Comparison of ENCODE assay signal across 8 cellular contexts in the genomic region with DNA sequence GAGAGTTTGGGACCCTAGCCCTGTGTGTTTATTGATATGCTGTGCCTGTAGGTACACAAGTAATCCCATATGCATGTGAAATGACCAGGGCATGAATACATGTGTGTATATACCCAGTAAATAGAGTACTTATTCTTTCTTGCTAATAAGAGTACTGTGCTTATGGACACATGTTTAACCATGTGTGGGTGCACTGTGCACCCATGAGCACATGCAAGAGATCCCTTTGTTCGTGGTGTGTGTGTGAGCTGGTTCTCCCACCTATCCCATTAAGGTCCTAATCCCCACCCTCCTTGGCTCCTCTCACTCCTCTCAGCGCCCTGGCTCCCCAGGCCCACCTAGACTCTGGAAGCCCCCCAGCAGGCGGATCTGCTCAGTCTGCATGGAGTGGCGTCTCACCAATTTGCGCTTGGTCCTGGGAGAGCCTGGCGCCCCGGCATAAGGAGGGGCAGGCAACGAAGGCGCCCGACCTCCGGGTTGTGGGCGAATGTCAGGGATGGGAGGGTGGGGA. TPM values are rescaled to one million over a fixed set of nuclear protein-coding genes. Genes with fewer than 3 reads are reported as not detected.
DNase-seq lines count a peak whose midpoint lies in the region; ATAC-seq, FAIRE-seq and TF ChIP-seq lines count a peak whose summit lies in the region.

No MANE protein-coding gene starts in this region.

- peaks cover 84% of the 10 kb centered on the region for H3K27me3 Mint-ChIP-seq in Calu3 (ENCODE audit: unreplicated experiment)

- TF ChIP-seq EP300 in esophagus muscularis mucosa (IDR thresholded peaks at IDR 0.05): no peak

- FAIRE-seq in pancreas (lab: Jason Lieb, UNC): no peak

- 0% methylated on average over 12 of the region's 12 CpGs for WGBS in esophagus muscularis mucosa
- WGBS in pancreas, 2 donors: 9 to 14% methylated on average over 12 of the region's 12 CpGs

- no peaks in the 10 kb centered on the region for H3K9me3 Mint-ChIP-seq in Calu3 (ENCODE audit: low read depth, unreplicated experiment)

- H3K4me3 Mint-ChIP-seq in Calu3 (ENCODE audit: low read depth, unreplicated experiment): peak overlapping the region; percentile 75

- BruUV-seq in Calu3 (replicated peaks; lab: Mats Ljungman, UMichigan): no TSS peak

- peaks cover 18% of the 10 kb centered on the region for H3K4me1 ChIP-seq in SJCRH30
- H3K4me1 ChIP-seq in esophagus muscularis mucosa: peaks cover 43 to 82% (median 76%) of the 10 kb centered on the region in 4 donors
- H3K4me1 ChIP-seq in pancreas: peaks cover 7 to 33% (median 28%) of the 10 kb centered on the region in 3 donors

- intact Hi-C loops in Calu3 (cut with micrococcal nuclease; ENCODE audit: unreplicated experiment): loop anchor here (2.0 kb wide), 1 partner anchor 21 kb away; no protein-coding TSS in a partner anchor
- intact Hi-C loops in esophagus muscularis mucosa (cut with DNase I): loop anchor here (5.0 kb wide), 1 partner anchor 33 kb away; the partner anchor contains the start of gene RBM8A
- intact Hi-C loops in pancreas (cut with DNase I): no loop called here

- no peak for DNase-seq in Calu3
- no peak for DNase-seq in SJCRH30
- no peak for DNase-seq in esophagus muscularis mucosa (ENCODE audit: extremely low spot score)
- no peak for DNase-seq in pancreas
- DNase-seq in omental fat pad (ENCODE audit: low spot score): no peak
- DNase-seq in AG08395 (ENCODE audit: low spot score): no peak
- DNase-seq in GM10266 (ENCODE audit: extremely low spot score): no peak
- DNase-seq in NCI-H2081 (lab: John Stamatoyannopoulos, UW): no peak

- peaks cover 41% of the 10 kb centered on the region for H3K36me3 Mint-ChIP-seq in Calu3 (ENCODE audit: insufficient read depth, unreplicated experiment)

- CTCF ChIA-PET in Calu3 (lab: Charles Lee): no interaction called here

- H3K27ac ChIP-seq in SJCRH30: no peak overlapping the region; the same call in 1 of the 2 replicates
- peak overlapping the region; percentile 98 to 100 (median 98) for H3K27ac ChIP-seq in esophagus muscularis mucosa (replicated peaks in 1 of 4)
- H3K27ac ChIP-seq in pancreas: peak overlapping the region in 1 of 4 donors; percentile 17

- H3K9me3 ChIP-seq in SJCRH30 (replicated peaks) (no peaks in the 10 kb centered on the region), esophagus muscularis mucosa (no peaks in the 10 kb centered on the region), pancreas (no peaks in the 10 kb centered on the region)

- no peaks in the 10 kb centered on the region for H3K36me3 ChIP-seq in SJCRH30
- H3K36me3 ChIP-seq in esophagus muscularis mucosa: no peaks in the 10 kb centered on the region
- H3K36me3 ChIP-seq in pancreas: no peaks in the 10 kb centered on the region

- H3K4me3 ChIP-seq in SJCRH30: peak overlapping the region; percentile 75
- peak overlapping the region; percentile 67 to 78 (median 74) for H3K4me3 ChIP-seq in esophagus muscularis mucosa
- peak overlapping the region; percentile 11 to 66 (median 37) for H3K4me3 ChIP-seq in pancreas

- H3K27me3 ChIP-seq in SJCRH30 (no peaks in the 10 kb centered on the region), esophagus muscularis mucosa (no peaks in the 10 kb centered on the region), pancreas (no peaks in the 10 kb centered on the region)

- TF ChIP-seq CTCF in Calu3 (IDR thresholded peaks at IDR 0.05; ENCODE audit: unreplicated experiment): no peak
- TF ChIP-seq CTCF in esophagus muscularis mucosa (IDR thresholded peaks at IDR 0.05): no peak
- TF ChIP-seq CTCF in pancreas (IDR thresholded peaks at IDR 0.05): no peak
- no peak for TF ChIP-seq CTCF in omental fat pad (IDR thresholded peaks at IDR 0.05)
- no peak for TF ChIP-seq CTCF in GM10266 (IDR thresholded peaks at IDR 0.05; ENCODE audit: control insufficient read depth, insufficient read depth, low read depth, missing control alignments)

- peaks cover 62% of the 10 kb centered on the region for H3K4me1 Mint-ChIP-seq in Calu3 (ENCODE audit: low read depth, unreplicated experiment)

- H3K27ac Mint-ChIP-seq in Calu3 (ENCODE audit: unreplicated experiment): no peak overlapping the region

- no peak for ATAC-seq in pancreas
- ATAC-seq in omental fat pad (ENCODE audit: low FRiP score): no peak

- TF ChIP-seq POLR2A in esophagus muscularis mucosa (IDR thresholded peaks at IDR 0.05; ENCODE audit: low read depth): no peak

RNA-seq across cellular contexts. Expression of gene LIX1L, which starts 2.2 kb away (rescaled TPM):
- total RNA-seq in Calu3 (2022): 6.3 and 7.2 TPM in 2 replicates
- 33.4 and 35.6 TPM in 2 replicates for total RNA-seq in SJCRH30 (2014; rRNA removed; shearing (Covaris generic))
- 10 to 100 TPM; 33.2 to 55.0 (median 41.7) TPM for total RNA-seq in esophagus muscularis mucosa
- total RNA-seq in pancreas: 10 to 100 TPM in 1 of 6 donors, 1 to 10 TPM in 5; 3.3 to 10.3 (median 5.8) TPM
- 1 to 10 TPM; 2.9 to 6.8 TPM for polyA plus RNA-seq in pancreas
- 10 to 100 TPM; 15.4 to 34.0 (median 28.3) TPM for total RNA-seq in omental fat pad

RNA-seq across cellular contexts. Expression of gene ANKRD34A, which starts 4.4 kb away (rescaled TPM):
- total RNA-seq in Calu3 (2022) (0.19 and 0.27 TPM in 2 replicates), esophagus muscularis mucosa (1 to 10 TPM in 3 of 4 donors, under 1 TPM in 1; 0.66 to 1.7 (median 1.3) TPM), pancreas (under 1 TPM; 0.04 to 0.28 (median 0.18) TPM), omental fat pad (1 to 10 TPM in 1 of 4 donors, under 1 TPM in 3; 0.32 to 1.7 (median 0.58) TPM)
- 0.69 and 0.84 TPM in 2 replicates for total RNA-seq in SJCRH30 (2014; rRNA removed; shearing (Covaris generic))
- polyA plus RNA-seq in pancreas: under 1 TPM; 0.34 to 0.38 TPM

RNA-seq across cellular contexts. Expression of gene POLR3GL, which starts 4.5 kb away (rescaled TPM):
- total RNA-seq in Calu3 (2022) (9.9 and 11.5 TPM in 2 replicates), esophagus muscularis mucosa (10 to 100 TPM; 29.0 to 41.5 (median 35.5) TPM), pancreas (10 to 100 TPM in 1 of 6 donors, 1 to 10 TPM in 5; 3.9 to 10.8 (median 5.7) TPM), omental fat pad (10 to 100 TPM; 19.0 to 31.4 (median 24.0) TPM)
- 16.7 and 18.4 TPM in 2 replicates for total RNA-seq in SJCRH30 (2014; rRNA removed; shearing (Covaris generic))
- 10 to 100 TPM; 14.6 to 27.6 TPM for polyA plus RNA-seq in pancreas

RNA-seq across cellular contexts. Expression of gene RBM8A, which starts 32.7 kb away (rescaled TPM):
- total RNA-seq in Calu3 (2022) (167 and 177 TPM in 2 replicates), esophagus muscularis mucosa (100 to 1,000 TPM in 1 of 4 donors, 10 to 100 TPM in 3; 42.8 to 119 (median 69.7) TPM), pancreas (10 to 100 TPM; 29.5 to 55.0 (median 49.1) TPM), omental fat pad (100 to 1,000 TPM; 114 to 189 (median 116) TPM)
- total RNA-seq in SJCRH30 (2014; rRNA removed; shearing (Covaris generic)): 232 and 246 TPM in 2 replicates
- 10 to 100 TPM; 32.0 to 57.9 TPM for polyA plus RNA-seq in pancreas

RNA-seq across cellular contexts. Expression of gene TXNIP, which starts 36.4 kb away (rescaled TPM):
- total RNA-seq in Calu3 (2022): 18.5 and 27.3 TPM in 2 replicates
- total RNA-seq in SJCRH30 (2014; rRNA removed; shearing (Covaris generic)): 161 and 177 TPM in 2 replicates
- 1,000 to 10,000 TPM; 1,186 to 4,171 (median 2,482) TPM for total RNA-seq in esophagus muscularis mucosa
- total RNA-seq in pancreas: 100 to 1,000 TPM; 167 to 491 (median 295) TPM
- 100 to 1,000 TPM; 105 to 224 TPM for polyA plus RNA-seq in pancreas
- 1,000 to 10,000 TPM; 1,118 to 3,262 (median 1,971) TPM for total RNA-seq in omental fat pad

Comparison
In these comparisons a context has a peak if more than half of its experiments do, and no peak if none do; other contexts are left out.
1. intact Hi-C loops: an anchor here in Calu3 (2.0 kb wide) and esophagus muscularis mucosa (5.0 kb wide); none called in pancreas.